ENCODE assay signal across 15 cellular contexts in genomic region chr4:24809376-24809775, GRCh38. TPM values are rescaled to one million over a fixed set of nuclear protein-coding genes. Genes with fewer than 3 reads are reported as not detected.
DNase-seq lines count a peak whose midpoint lies in the region; ATAC-seq and TF ChIP-seq lines count a peak whose summit lies in the region.
"Had no signal": no experiment of that assay in that cellular context is flagged by ENCODE, and none has a peak within 500 bp of the region (broad histone marks: within the 10 kb centered on the region; RNA-seq: fewer than 3 reads in every experiment).

No MANE protein-coding gene starts in this region.

- DNase-seq in A673 (ENCODE audit: low spot score), result no peak
- peak; percentile 68 for DNase-seq in H7
- DNase-seq in iPS-NIHi11 (ENCODE audit: low spot score), result peak; percentile 54
- DNase-seq in cerebellar nuclear complex (lab: John Stamatoyannopoulos, UW), result no peak
- no peak for DNase-seq in NCI-H146 (lab: John Stamatoyannopoulos, UW)
- no peak for DNase-seq in pons (ENCODE audit: low spot score)
- DNase-seq: activated CD4-positive, alpha-beta T cell treated with anti-CD3 and anti-CD28 coated beads, Interleukin-2, amount 50 U/mL, for 48 hours; activated naive CD4-positive, alpha-beta T cell treated with Interleukin-2 at 50 U/mL for 16 hours; CD4-positive, CD25-positive, alpha-beta regulatory T cell; NCI-H1436 treated with DMSO at 0.1 percent for 48 hours; testis had no signal

- H3K27ac ChIP-seq in A673 (ENCODE audit: low read depth, low read length, poor library complexity, severe bottlenecking) (no peak overlapping the region), angular gyrus (ENCODE audit: low read depth, low read length) (peak overlapping the region; percentile 47)
- H3K27ac ChIP-seq: prostate gland, testis had no signal

- CTCF ChIA-PET in A673 (lab: Charles Lee), result no interaction called here

- intact Hi-C loops in A673 (cut with micrococcal nuclease; ENCODE audit: unreplicated experiment), result no loop called here

- H3K36me3 ChIP-seq in A673 (ENCODE audit: insufficient read depth, low read length, poor library complexity, severe bottlenecking) (no peaks in the 10 kb centered on the region), H7 (replicated peaks; ENCODE audit: control insufficient read depth, insufficient read depth, low read length) (no peaks in the 10 kb centered on the region)
- H3K36me3 ChIP-seq: prostate gland had no signal

- TF ChIP-seq CTCF in A673 (conservative IDR thresholded peaks at IDR 0.05; ENCODE audit: low read depth, low read length), result 0 out of 2 replicates have a peak, but pooled peaks have one; percentile 18

- no peak for ATAC-seq in HG02870 (IDR thresholded peaks at IDR 0.05; ENCODE audit: unreplicated experiment)

- POLR2A ChIA-PET in A673 (lab: Charles Lee; ENCODE audit: low non-redundant PET), result no interaction called here

- no peaks in the 10 kb centered on the region for H3K4me1 ChIP-seq in A673 (ENCODE audit: insufficient read depth, low read length, poor library complexity, severe bottlenecking)
- H3K4me1 ChIP-seq: prostate gland, testis had no signal

- no TSS peak for BruUV-seq in A673 (replicated peaks; lab: Mats Ljungman, UMichigan)

- no peaks in the 10 kb centered on the region for H3K9me3 ChIP-seq in A673 (ENCODE audit: low read depth, low read length, poor library complexity, severe bottlenecking)
- H3K9me3 ChIP-seq: prostate gland, testis had no signal

- H3K27me3 ChIP-seq in A673 (replicated peaks; ENCODE audit: insufficient read depth, low read depth, low read length, poor library complexity), result peaks cover 5% of the 10 kb centered on the region
- no peaks in the 10 kb centered on the region for H3K27me3 ChIP-seq in H7 (ENCODE audit: control insufficient read depth, insufficient read depth, low read length)
- H3K27me3 ChIP-seq: testis had no signal

- H3K4me3 ChIP-seq in A673 (ENCODE audit: low read depth, low read length, poor library complexity, severe bottlenecking) (no peak overlapping the region), H7 (ENCODE audit: insufficient read depth, low read depth, low read length) (no peak overlapping the region)
- H3K4me3 ChIP-seq: prostate gland, testis had no signal

RNA-seq across cellular contexts. Expression of gene SOD3, which starts 14.0 kb away (rescaled TPM):
- not detected in 2 replicates for total RNA-seq in A673 (2021)
- 0.07 and 1.3 TPM in 2 replicates for total RNA-seq in H7 (2014; rRNA removed; shearing (Covaris generic))
- total RNA-seq: CD4-positive, CD25-positive, alpha-beta regulatory T cell; T-helper 1 cell treated with Interleukin-12 subunit alpha and Interleukin-12 subunit beta and Interleukin-4 antibody, amounts not matched to agents 30 ng/mL and 1 ng/mL, for 36 hours had no signal

Comparison
In these comparisons a context has a peak if more than half of its experiments do, and no peak if none do; other contexts are left out.
1. DNase-seq: peak in H7 (single experiment) and iPS-NIHi11 (single experiment); none in A673 (single experiment), cerebellar nuclear complex (0 of 2), NCI-H146 (single experiment) and pons (single experiment).